ENCODE assay signal across 1 cellular context in genomic region chrX:13087322-13088154, GRCh38.
TF ChIP-seq lines count a peak whose summit lies in the region.

No MANE protein-coding gene starts in this region.

TF ChIP-seq in GM12878, 131 proteins besides CTCF, POLR2A, EP300 and RAD21 (continued from another document and continues in another):
- TF ChIP-seq RAD51 (IDR thresholded peaks at IDR 0.05), result peak; percentile 71
- TF ChIP-seq DPF2 (IDR thresholded peaks at IDR 0.05), result no peak
- peak; percentile 68; the same call in 1 of the 2 replicates for TF ChIP-seq POLR2AphosphoS5 (IDR thresholded peaks at IDR 0.05; ENCODE audit: low read length)
- no peak for TF ChIP-seq PML (IDR thresholded peaks at IDR 0.05; ENCODE audit: low read length)
- TF ChIP-seq BHLHE40 (IDR thresholded peaks at IDR 0.05; ENCODE audit: borderline replicate concordance in 1 of 2, low read depth in 2 of 2, low read length in 1 of 2), result peak in 1 of 2 experiments; percentile 86; a peak in 2 of 4 replicates
- TF ChIP-seq GABPA (IDR thresholded peaks at IDR 0.05; ENCODE audit: low read depth), result no peak
- TF ChIP-seq RUNX3 (IDR thresholded peaks at IDR 0.05; ENCODE audit: low read length), result no peak
- TF ChIP-seq KAT2A (conservative IDR thresholded peaks at IDR 0.05; ENCODE audit: control insufficient read depth, low read depth, low read length), result no peak
- peak; percentile 37; the same call in 1 of the 2 replicates for TF ChIP-seq RB1 (IDR thresholded peaks at IDR 0.05; ENCODE audit: borderline replicate concordance)
- TF ChIP-seq ZSCAN29 (IDR thresholded peaks at IDR 0.05), result no peak
- TF ChIP-seq CHD1 (IDR thresholded peaks at IDR 0.05; ENCODE audit: low read depth, low read length), result no peak
- no peak for TF ChIP-seq MTA2 (IDR thresholded peaks at IDR 0.05; ENCODE audit: low read depth)
- no peak for TF ChIP-seq SIN3A (IDR thresholded peaks at IDR 0.05; ENCODE audit: low read depth, low read length)
- TF ChIP-seq EGR1 (IDR thresholded peaks at IDR 0.05; ENCODE audit: borderline replicate concordance in 1 of 2, low read depth in 2 of 2, low read length in 2 of 2), result peak in 1 of 2 experiments; percentile 69; a peak in 1 of 3 replicates
- TF ChIP-seq WRNIP1 (IDR thresholded peaks at IDR 0.05; ENCODE audit: borderline replicate concordance, low read depth, low read length), result no peak
- TF ChIP-seq ZBED1 (IDR thresholded peaks at IDR 0.05; ENCODE audit: borderline replicate concordance), result peak; percentile 79; the same call in 1 of the 2 replicates
- TF ChIP-seq SREBF2 (IDR thresholded peaks at IDR 0.05; ENCODE audit: low read length), result no peak
- TF ChIP-seq IRF4 (IDR thresholded peaks at IDR 0.05; ENCODE audit: low read depth, low read length), result peak; percentile 19; the same call in 1 of the 2 replicates
- peak; percentile 41; the same call in 1 of the 2 replicates for TF ChIP-seq POLR2AphosphoS2 (IDR thresholded peaks at IDR 0.05; ENCODE audit: low read depth, low read length)
- no peak for TF ChIP-seq SMARCA5 (IDR thresholded peaks at IDR 0.05)
- TF ChIP-seq NFIC (IDR thresholded peaks at IDR 0.05; ENCODE audit: low read depth, low read length), result no peak
- no peak for TF ChIP-seq SUPT20H (IDR thresholded peaks at IDR 0.05; ENCODE audit: borderline replicate concordance, control insufficient read depth, low read depth, low read length)
- no peak for TF ChIP-seq E2F8 (IDR thresholded peaks at IDR 0.05; ENCODE audit: low read depth, partially characterized antibody)
- TF ChIP-seq ZNF24 (IDR thresholded peaks at IDR 0.05), result no peak
- TF ChIP-seq HDAC6 (IDR thresholded peaks at IDR 0.05; ENCODE audit: unreplicated experiment), result no peak
- TF ChIP-seq HCFC1 (IDR thresholded peaks at IDR 0.05; ENCODE audit: low read length), result no peak
- peak; percentile 55; the same call in 1 of the 2 replicates for TF ChIP-seq TAF1 (IDR thresholded peaks at IDR 0.05; ENCODE audit: borderline replicate concordance, low read depth, low read length)
- TF ChIP-seq KLF5 (IDR thresholded peaks at IDR 0.05; ENCODE audit: partially characterized antibody), result peak; percentile 31
- no peak for TF ChIP-seq CHD4 (IDR thresholded peaks at IDR 0.05)
- TF ChIP-seq ZBTB11 (CRISPR knock-in tag; IDR thresholded peaks at IDR 0.05), result no peak
- peak; percentile 96 for TF ChIP-seq MLLT1 (IDR thresholded peaks at IDR 0.05)
- peak in 1 of 2 experiments; percentile 92; a peak in 2 of 4 replicates for TF ChIP-seq ETV6 (conservative IDR thresholded peaks at IDR 0.05 in 1 of 2, IDR thresholded peaks at IDR 0.05 in 1 of 2; ENCODE audit: borderline replicate concordance in 1 of 2, low read depth in 1 of 2)
- TF ChIP-seq HSF1 (IDR thresholded peaks at IDR 0.05; ENCODE audit: low read depth, low read length), result no peak
- no peak for TF ChIP-seq ZBTB33 (IDR thresholded peaks at IDR 0.05)
- TF ChIP-seq CHD2 (IDR thresholded peaks at IDR 0.05; ENCODE audit: borderline replicate concordance, low read depth, low read length), result peak; percentile 10; the same call in 1 of the 2 replicates
- TF ChIP-seq MXI1 (IDR thresholded peaks at IDR 0.05; ENCODE audit: low read depth, low read length), result peak; percentile 61; the same call in 1 of the 2 replicates
- no peak for TF ChIP-seq SKIL (IDR thresholded peaks at IDR 0.05; ENCODE audit: low read depth, poor library complexity, severe bottlenecking)
- TF ChIP-seq CEBPB (IDR thresholded peaks at IDR 0.05; ENCODE audit: borderline replicate concordance in 1 of 2, low read depth in 2 of 2, low read length in 2 of 2), result no peak
- no peak for TF ChIP-seq MTA3 (IDR thresholded peaks at IDR 0.05; ENCODE audit: borderline replicate concordance, low read length)
- peak; percentile 86 for TF ChIP-seq EED (IDR thresholded peaks at IDR 0.05; ENCODE audit: low read depth)
- TF ChIP-seq HDAC2 (IDR thresholded peaks at IDR 0.05), result no peak
- TF ChIP-seq NR2F1 (conservative IDR thresholded peaks at IDR 0.05), result no peak
- TF ChIP-seq IRF3 (IDR thresholded peaks at IDR 0.05), result no peak
- TF ChIP-seq LARP7 (IDR thresholded peaks at IDR 0.05), result no peak
- TF ChIP-seq ZBTB40 (IDR thresholded peaks at IDR 0.05; ENCODE audit: borderline replicate concordance), result no peak
- TF ChIP-seq KDM1A (IDR thresholded peaks at IDR 0.05; ENCODE audit: borderline replicate concordance), result no peak
- no peak for TF ChIP-seq BMI1 (IDR thresholded peaks at IDR 0.05; ENCODE audit: borderline replicate concordance)
- TF ChIP-seq ZNF384 (IDR thresholded peaks at IDR 0.05; ENCODE audit: borderline replicate concordance, low read depth, low read length), result no peak
- no peak for TF ChIP-seq STAT1 (conservative IDR thresholded peaks at IDR 0.05)
- no peak for TF ChIP-seq SMAD5 (IDR thresholded peaks at IDR 0.05; ENCODE audit: low read depth)
